8 cellular contexts compared by ENCODE assay signal in genomic region chr2:241895732-241896641, GRCh38. TPM values are rescaled to one million over a fixed set of nuclear protein-coding genes. Genes with fewer than 3 reads are reported as not detected.
DNase-seq lines count a peak whose midpoint lies in the region; ATAC-seq and TF ChIP-seq lines count a peak whose summit lies in the region.

No MANE protein-coding gene starts in this region.

- in situ Hi-C loops in ACHN (cut with HindIII; ENCODE audit: low pct_ligation_motif_present, low pct_unique_long_range_greater_than_20kb, low sequenced_read_pairs): no loop called here

- peaks cover 0 to 2% (median 0%) of the 10 kb centered on the region in 3 donors for H3K27me3 Mint-ChIP-seq in CD14-positive monocyte (ENCODE audit: low read depth in 3 of 3)
- peaks cover 2% of the 10 kb centered on the region for H3K27me3 Mint-ChIP-seq in chondrocyte (ENCODE audit: low read depth)
- H3K27me3 Mint-ChIP-seq in mesothelial cell of epicardium (ENCODE audit: low read depth): no peaks in the 10 kb centered on the region

- H3K27ac Mint-ChIP-seq in CD14-positive monocyte: peak overlapping the region in 1 of 7 donors; percentile 75
- H3K27ac Mint-ChIP-seq in chondrocyte (ENCODE audit: unreplicated experiment): peak overlapping the region; percentile 66
- H3K27ac Mint-ChIP-seq in mesothelial cell of epicardium: peak overlapping the region; percentile 88

- TF ChIP-seq CTCF in CD14-positive monocyte (IDR thresholded peaks at IDR 0.05): no peak
- no peak for TF ChIP-seq CTCF in chondrocyte (IDR thresholded peaks at IDR 0.05)
- no peak for TF ChIP-seq CTCF in mesothelial cell of epicardium (IDR thresholded peaks at IDR 0.05; ENCODE audit: unreplicated experiment)

- ATAC-seq in GM21786 (IDR thresholded peaks at IDR 0.05; ENCODE audit: unreplicated experiment) (no peak), GM18519 (IDR thresholded peaks at IDR 0.05; ENCODE audit: low FRiP score, unreplicated experiment) (no peak)

- intact Hi-C loops in CD14-positive monocyte (cut with micrococcal nuclease): no loop called here

- peak; percentile 42 for DNase-seq in CD14-positive monocyte (ENCODE audit: low spot score)
- DNase-seq in NCI-H69 (lab: John Stamatoyannopoulos, UW): peak; percentile 2
- peak; percentile 97 for DNase-seq in chondrocyte (ENCODE audit: low spot score)
- DNase-seq in mesothelial cell of epicardium (ENCODE audit: low spot score in 2 of 2, unreplicated experiment in 2 of 2): peak in 1 of 2 experiments; percentile 39
- no peak for DNase-seq in COR-L47 (lab: John Stamatoyannopoulos, UW)
- DNase-seq in ACHN: no peak

- H3K4me1 Mint-ChIP-seq in CD14-positive monocyte (no peaks in the 10 kb centered on the region), chondrocyte (ENCODE audit: low read depth) (peaks cover 22% of the 10 kb centered on the region), mesothelial cell of epicardium (peaks cover 21% of the 10 kb centered on the region)

- H3K9me3 Mint-ChIP-seq in CD14-positive monocyte (peaks cover 0 to 6% (median 2%) of the 10 kb centered on the region in 7 donors), chondrocyte (ENCODE audit: low read depth) (no peaks in the 10 kb centered on the region), mesothelial cell of epicardium (no peaks in the 10 kb centered on the region)

- H3K4me3 Mint-ChIP-seq in CD14-positive monocyte (no peak overlapping the region), chondrocyte (ENCODE audit: unreplicated experiment) (no peak overlapping the region), mesothelial cell of epicardium (no peak overlapping the region)

- peaks cover 0 to 3% of the 10 kb centered on the region in 2 donors for H3K36me3 Mint-ChIP-seq in CD14-positive monocyte
- H3K36me3 Mint-ChIP-seq in chondrocyte (ENCODE audit: low read depth): no peaks in the 10 kb centered on the region
- no peaks in the 10 kb centered on the region for H3K36me3 Mint-ChIP-seq in mesothelial cell of epicardium

RNA-seq across cellular contexts. Expression of gene RTP5, which starts 26.5 kb away (rescaled TPM):
- polyA plus RNA-seq in CD14-positive monocyte: not detected
- total RNA-seq in chondrocyte (not detected in 3 replicates), mesothelial cell of epicardium (not detected in 3 replicates)

RNA-seq across cellular contexts. Expression of gene PDCD1, which starts 37.3 kb away (rescaled TPM):
- under 1 TPM in 1 of 2 donors, not detected in 1; 0.08 TPM for polyA plus RNA-seq in CD14-positive monocyte
- total RNA-seq in chondrocyte: not detected in 3 replicates
- not detected in 3 replicates for total RNA-seq in mesothelial cell of epicardium

Comparison
In these comparisons a context has a peak if more than half of its experiments do, and no peak if none do; other contexts are left out.
1. DNase-seq: peak in CD14-positive monocyte (single experiment), NCI-H69 (single experiment) and chondrocyte (single experiment); none in COR-L47 (single experiment) and ACHN (single experiment).